Comparison of ENCODE assay signal across 15 cellular contexts in genomic region chr11:117219995-117220394, GRCh38. TPM values are rescaled to one million over a fixed set of nuclear protein-coding genes. Genes with fewer than 3 reads are reported as not detected.
A peak's percentile ranks its signal among the peaks of the same experiment; 100 is the strongest.
DNase-seq lines count a peak whose midpoint lies in the region; ATAC-seq and TF ChIP-seq lines count a peak whose summit lies in the region.
"Had no signal": no experiment of that assay in that cellular context is flagged by ENCODE, and none has a peak within 500 bp of the region (broad histone marks: within the 10 kb centered on the region; RNA-seq: fewer than 3 reads in every experiment).

No MANE protein-coding gene starts in this region.

- H3K27me3 Mint-ChIP-seq in activated T-cell treated with anti-CD3 and anti-CD28 coated beads, Interleukin-2, amount 50 U/mL, for 24 hours: no peaks in the 10 kb centered on the region
- H3K27me3 Mint-ChIP-seq in activated T-cell treated with anti-CD3 and anti-CD28 coated beads, Interleukin-2, amount 50 U/mL, for 4 hours (ENCODE audit: low read depth): no peaks in the 10 kb centered on the region
- H3K27me3 Mint-ChIP-seq: CD4-positive, alpha-beta memory T cell; naive thymus-derived CD8-positive, alpha-beta T cell had no signal

- peaks cover 6% of the 10 kb centered on the region for H3K4me1 Mint-ChIP-seq in activated T-cell treated with anti-CD3 and anti-CD28 coated beads, Interleukin-2, amount 50 U/mL, for 24 hours (ENCODE audit: low read depth)
- no peaks in the 10 kb centered on the region for H3K4me1 Mint-ChIP-seq in activated T-cell treated with anti-CD3 and anti-CD28 coated beads, Interleukin-2, amount 50 U/mL, for 4 hours (ENCODE audit: low read depth)

- 91% methylated on average over 4 of the region's 4 CpGs for WGBS in prostate gland
- 57 to 81% methylated on average over 4 of the region's 4 CpGs for WGBS in transverse colon (ENCODE audit: low coverage in 1 of 2), 2 donors

- no peak overlapping the region for H3K4me3 ChIP-seq in fibroblast of the aortic adventitia (ENCODE audit: low read depth, low read length)
- H3K4me3 ChIP-seq in prostate gland: no peak overlapping the region
- no peak overlapping the region for H3K4me3 ChIP-seq in transverse colon
- no peak overlapping the region for H3K4me3 ChIP-seq in SJCRH30

- TF ChIP-seq POLR2A in prostate gland (IDR thresholded peaks at IDR 0.05): no peak
- TF ChIP-seq POLR2A in transverse colon (IDR thresholded peaks at IDR 0.05): no peak

- ATAC-seq in activated T-cell treated with anti-CD3 and anti-CD28 coated beads, Interleukin-2, amount 50 U/mL, for 4 hours: no peak
- ATAC-seq: naive thymus-derived CD8-positive, alpha-beta T cell; WTC11 had no signal

- TF ChIP-seq CTCF in fibroblast of the aortic adventitia (IDR thresholded peaks at IDR 0.05; ENCODE audit: insufficient read depth, low read length): no peak
- TF ChIP-seq CTCF in prostate gland (IDR thresholded peaks at IDR 0.05): no peak
- TF ChIP-seq CTCF in transverse colon (IDR thresholded peaks at IDR 0.05): no peak

- H3K4me1 ChIP-seq in prostate gland (replicated peaks): peaks cover 6% of the 10 kb centered on the region
- peaks cover 42 to 82% (median 66%) of the 10 kb centered on the region in 4 donors for H3K4me1 ChIP-seq in transverse colon
- peaks cover 22% of the 10 kb centered on the region for H3K4me1 ChIP-seq in SJCRH30

- H3K27ac Mint-ChIP-seq in activated T-cell treated with anti-CD3 and anti-CD28 coated beads, Interleukin-2, amount 50 U/mL, for 24 hours: peak overlapping the region; percentile 47
- H3K27ac Mint-ChIP-seq: WTC11 had no signal

- H3K9me3 ChIP-seq in prostate gland: no peaks in the 10 kb centered on the region
- no peaks in the 10 kb centered on the region for H3K9me3 ChIP-seq in transverse colon
- H3K9me3 ChIP-seq in SJCRH30 (replicated peaks): no peaks in the 10 kb centered on the region

- H3K27ac ChIP-seq in prostate gland (peak overlapping the region; percentile 62 to 78), transverse colon (peak overlapping the region; percentile 83 to 91 (median 86)), SJCRH30 (no peak overlapping the region)

- peaks cover 5 to 6% of the 10 kb centered on the region in 2 donors for H3K36me3 ChIP-seq in prostate gland
- peaks cover 0 to 49% (median 9%) of the 10 kb centered on the region in 4 donors for H3K36me3 ChIP-seq in transverse colon
- H3K36me3 ChIP-seq in SJCRH30: no peaks in the 10 kb centered on the region

- H3K27me3 ChIP-seq in prostate gland (replicated peaks; ENCODE audit: insufficient read depth): no peaks in the 10 kb centered on the region
- no peaks in the 10 kb centered on the region for H3K27me3 ChIP-seq in transverse colon
- H3K27me3 ChIP-seq in SJCRH30: no peaks in the 10 kb centered on the region

- DNase-seq in activated T-cell treated with anti-CD3 and anti-CD28 coated beads, Interleukin-2, amount 50 U/mL, for 24 hours: no peak
- DNase-seq in activated T-cell treated with anti-CD3 and anti-CD28 coated beads, Interleukin-2, amount 50 U/mL, for 4 hours: no peak
- peak; percentile 46 for DNase-seq in fibroblast of the aortic adventitia (ENCODE audit: low read depth)
- no peak for DNase-seq in prostate gland (ENCODE audit: low spot score)
- DNase-seq in transverse colon: no peak
- DNase-seq in SJCRH30: no peak
- DNase-seq in AG20443 (ENCODE audit: low spot score): no peak
- no peak for DNase-seq in germinal center (ENCODE audit: low spot score)
- DNase-seq: activated gamma-delta T cell treated with Interleukin-2 at 50 U/mL for 16 hours; CD4-positive, alpha-beta memory T cell; NCI-H187; stimulated activated naive CD4-positive, alpha-beta T cell treated with Interleukin-2 at 50 U/mL for 16 hours; SW 1271 had no signal

- no peak for TF ChIP-seq EP300 in transverse colon (IDR thresholded peaks at IDR 0.05; ENCODE audit: low read depth)

- intact Hi-C loops in prostate gland (cut with DNase I) (loop anchor here (2.0 to 5.0 kb wide), 2 partner anchors 21 to 338 kb away; partner anchors contain the start of gene TAGLN), transverse colon (cut with DNase I; ENCODE audit: low total_unique reads) (loop anchor here (10.0 kb wide), 1 partner anchor 335 kb away; no protein-coding TSS in a partner anchor)

- no peak overlapping the region for H3K4me3 Mint-ChIP-seq in activated T-cell treated with anti-CD3 and anti-CD28 coated beads, Interleukin-2, amount 50 U/mL, for 24 hours
- H3K4me3 Mint-ChIP-seq in activated T-cell treated with anti-CD3 and anti-CD28 coated beads, Interleukin-2, amount 50 U/mL, for 4 hours: no peak overlapping the region
- H3K4me3 Mint-ChIP-seq: CD4-positive, alpha-beta memory T cell; naive thymus-derived CD8-positive, alpha-beta T cell; WTC11 had no signal

- in situ Hi-C loops in transverse colon (cut with MboI; ENCODE audit: low pct_ligation_motif_present in 1 of 4, low pct_unique_long_range_greater_than_20kb in 1 of 4, low sequenced_read_pairs in 3 of 4): no loop called here

- peaks cover 97% of the 10 kb centered on the region for H3K36me3 Mint-ChIP-seq in activated T-cell treated with anti-CD3 and anti-CD28 coated beads, Interleukin-2, amount 50 U/mL, for 24 hours (ENCODE audit: low read depth)
- H3K36me3 Mint-ChIP-seq in activated T-cell treated with anti-CD3 and anti-CD28 coated beads, Interleukin-2, amount 50 U/mL, for 4 hours (ENCODE audit: insufficient read depth): peaks cover 49% of the 10 kb centered on the region

- no peaks in the 10 kb centered on the region for H3K9me3 Mint-ChIP-seq in activated T-cell treated with anti-CD3 and anti-CD28 coated beads, Interleukin-2, amount 50 U/mL, for 24 hours
- no peaks in the 10 kb centered on the region for H3K9me3 Mint-ChIP-seq in activated T-cell treated with anti-CD3 and anti-CD28 coated beads, Interleukin-2, amount 50 U/mL, for 4 hours
- H3K9me3 Mint-ChIP-seq: CD4-positive, alpha-beta memory T cell; naive thymus-derived CD8-positive, alpha-beta T cell; WTC11 had no signal

RNA-seq across cellular contexts. Expression of gene PCSK7, which starts 11.9 kb away (rescaled TPM):
- 100 to 1,000 TPM; 112 to 139 (median 123) TPM for total RNA-seq in activated T-cell treated with anti-CD3 and anti-CD28 coated beads, Interleukin-2, amount 50 U/mL, for 4 hours
- total RNA-seq in fibroblast of the aortic adventitia (ENCODE audit: low replicate concordance) (42.6 and 46.3 TPM in 2 replicates), prostate gland (10 to 100 TPM; 38.5 to 45.7 TPM), transverse colon (100 to 1,000 TPM; 182 to 432 (median 204) TPM)
- total RNA-seq in SJCRH30 (2014; rRNA removed; shearing (Covaris generic)): 9.9 and 12.6 TPM in 2 replicates

RNA-seq across cellular contexts. Expression of gene RNF214, which starts 12.5 kb away (rescaled TPM):
- 10 to 100 TPM; 16.2 to 17.9 (median 16.9) TPM for total RNA-seq in activated T-cell treated with anti-CD3 and anti-CD28 coated beads, Interleukin-2, amount 50 U/mL, for 4 hours
- total RNA-seq in fibroblast of the aortic adventitia (ENCODE audit: low replicate concordance): 15.4 and 19.3 TPM in 2 replicates
- total RNA-seq in prostate gland: 10 to 100 TPM in 1 of 2 donors, 1 to 10 TPM in 1; 9.4 to 24.8 TPM
- 100 to 1,000 TPM in 1 of 4 donors, 10 to 100 TPM in 3; 11.1 to 139 (median 14.5) TPM for total RNA-seq in transverse colon
- total RNA-seq in SJCRH30 (2014; rRNA removed; shearing (Covaris generic)): 9.5 and 12.4 TPM in 2 replicates

RNA-seq across cellular contexts. Expression of gene TAGLN, which starts 20.8 kb away (rescaled TPM):
- total RNA-seq in activated T-cell treated with anti-CD3 and anti-CD28 coated beads, Interleukin-2, amount 50 U/mL, for 4 hours: 1 to 10 TPM; 2.5 to 3.9 (median 3.2) TPM
- total RNA-seq in fibroblast of the aortic adventitia (ENCODE audit: low replicate concordance) (369 and 631 TPM in 2 replicates), prostate gland (1,000 to 10,000 TPM; 2,153 to 2,440 TPM), transverse colon (1,000 to 10,000 TPM in 3 of 4 donors, 100 to 1,000 TPM in 1; 899 to 4,235 (median 1,393) TPM)
- 3.7 and 4.2 TPM in 2 replicates for total RNA-seq in SJCRH30 (2014; rRNA removed; shearing (Covaris generic))

RNA-seq across cellular contexts. Expression of gene SIDT2, which starts 41.5 kb away (rescaled TPM):
- total RNA-seq in activated T-cell treated with anti-CD3 and anti-CD28 coated beads, Interleukin-2, amount 50 U/mL, for 4 hours: 10 to 100 TPM; 11.1 to 15.4 (median 12.9) TPM
- total RNA-seq in fibroblast of the aortic adventitia (ENCODE audit: low replicate concordance) (8.6 and 12.9 TPM in 2 replicates), prostate gland (100 to 1,000 TPM in 1 of 2 donors, 10 to 100 TPM in 1; 69.5 to 144 TPM), transverse colon (10 to 100 TPM; 68.1 to 95.0 (median 78.2) TPM)
- 13.7 and 15.0 TPM in 2 replicates for total RNA-seq in SJCRH30 (2014; rRNA removed; shearing (Covaris generic))

Comparison
In these comparisons a context has a peak if more than half of its experiments do, and no peak if none do; other contexts are left out.
1. RNA of gene TAGLN, which starts 20.8 kb away (total RNA-seq): 2,153 to 2,440 TPM in prostate gland, 899 to 4,235 TPM in transverse colon and 369 to 631 TPM in fibroblast of the aortic adventitia; 3.7 to 4.2 TPM in SJCRH30 and 2.5 to 3.9 TPM in activated T-cell treated with anti-CD3 and anti-CD28 coated beads, Interleukin-2, amount 50 U/mL, for 4 hours; every median in the first group is over 10 times any median in the second.